In the genomic region with DNA sequence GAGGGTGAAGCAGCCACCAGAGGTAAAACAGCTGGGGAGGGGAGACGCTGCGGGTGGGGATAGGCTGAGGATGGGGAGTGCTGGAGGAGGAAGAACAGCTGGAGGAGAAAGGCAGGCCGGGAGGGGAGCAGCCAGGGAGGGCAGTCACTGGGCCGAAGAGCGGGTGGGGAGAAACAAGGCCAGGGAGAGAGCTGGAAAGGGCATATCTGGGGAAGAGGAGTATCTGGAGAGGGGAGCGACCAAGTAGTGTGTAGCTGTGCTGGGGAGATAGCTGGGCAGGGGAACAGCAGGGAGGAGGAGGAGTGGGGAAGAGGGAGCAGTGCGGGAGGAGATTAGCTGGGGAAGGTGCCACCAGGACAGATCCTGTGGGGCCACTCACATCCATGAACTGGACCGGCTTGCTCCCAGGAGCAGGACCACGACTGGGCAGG, we compare ENCODE assay signal across 10 cellular contexts.
A peak's percentile ranks its signal among the peaks of the same experiment; 100 is the strongest.
DNase-seq lines count a peak whose midpoint lies in the region; ATAC-seq and TF ChIP-seq lines count a peak whose summit lies in the region.
"Had no signal": no experiment of that assay in that cellular context is flagged by ENCODE, and none has a peak within 500 bp of the region (broad histone marks: within the 10 kb centered on the region; RNA-seq: fewer than 3 reads in every experiment).

No MANE protein-coding gene starts in this region.

- peak overlapping the region; percentile 98 for H3K4me3 Mint-ChIP-seq in activated naive CD4-positive, alpha-beta T cell treated with anti-CD3 and anti-CD28 coated beads, Interleukin-2, amount 10 ng/mL, durations not matched to agents 7 days and 5 days
- peak overlapping the region; percentile 88 to 95 for H3K4me3 Mint-ChIP-seq in stimulated activated naive B cell treated with anti-CD40 and anti-IgM and Interleukin-4, amounts not matched to agents 10 μg/mL and 1 μg/mL and 100 μg/mL, for 72 hours

- H3K4me3 ChIP-seq in WI38 (ENCODE audit: low read depth, low read length) (peak overlapping the region; percentile 52), foreskin fibroblast (ENCODE audit: low read depth in 1 of 2, low read length in 2 of 2) (peak overlapping the region; percentile 17 to 33)

- DNase-seq in activated naive CD4-positive, alpha-beta T cell treated with anti-CD3 and anti-CD28 coated beads, Interleukin-2, amount 10 ng/mL, durations not matched to agents 7 days and 5 days: no peak
- DNase-seq in activated naive CD4-positive, alpha-beta T cell treated with Interleukin-2 at 50 U/mL for 16 hours: no peak
- DNase-seq in foreskin fibroblast (no peak), GF-D8 (lab: John Stamatoyannopoulos, UW) (no peak), NAMALWA (ENCODE audit: low spot score) (no peak), NCI-H146 treated with DMSO at 0.1 percent for 48 hours (lab: John Stamatoyannopoulos, UW; ENCODE audit: unreplicated experiment) (no peak)
- no peak for DNase-seq in stimulated activated naive B cell treated with anti-CD40 and anti-IgM and Interleukin-4, amounts not matched to agents 10 μg/mL and 1 μg/mL and 100 μg/mL, for 72 hours
- DNase-seq: CD8-positive, alpha-beta T cell; NCI-H2081 had no signal

- TF ChIP-seq CTCF in WI38 (IDR thresholded peaks at IDR 0.05; ENCODE audit: low read depth, low read length) (no peak), foreskin fibroblast (IDR thresholded peaks at IDR 0.05; ENCODE audit: low read depth, low read length) (no peak)

- H3K36me3 Mint-ChIP-seq in activated naive CD4-positive, alpha-beta T cell treated with anti-CD3 and anti-CD28 coated beads, Interleukin-2, amount 10 ng/mL, durations not matched to agents 7 days and 5 days: peaks cover 40% of the 10 kb centered on the region
- H3K36me3 Mint-ChIP-seq in stimulated activated naive B cell treated with anti-CD40 and anti-IgM and Interleukin-4, amounts not matched to agents 10 μg/mL and 1 μg/mL and 100 μg/mL, for 72 hours: peaks cover 30 to 39% of the 10 kb centered on the region in 2 donors

- no peak for ATAC-seq in stimulated activated naive B cell treated with anti-CD40 and anti-IgM and Interleukin-4, amounts not matched to agents 10 μg/mL and 1 μg/mL and 100 μg/mL, for 72 hours (replicated peaks)

- H3K4me1 Mint-ChIP-seq in activated naive CD4-positive, alpha-beta T cell treated with anti-CD3 and anti-CD28 coated beads, Interleukin-2, amount 10 ng/mL, durations not matched to agents 7 days and 5 days: peaks cover 51% of the 10 kb centered on the region
- peaks cover 23 to 46% of the 10 kb centered on the region in 2 donors for H3K4me1 Mint-ChIP-seq in stimulated activated naive B cell treated with anti-CD40 and anti-IgM and Interleukin-4, amounts not matched to agents 10 μg/mL and 1 μg/mL and 100 μg/mL, for 72 hours

- no peaks in the 10 kb centered on the region for H3K9me3 Mint-ChIP-seq in activated naive CD4-positive, alpha-beta T cell treated with anti-CD3 and anti-CD28 coated beads, Interleukin-2, amount 10 ng/mL, durations not matched to agents 7 days and 5 days
- H3K9me3 Mint-ChIP-seq in stimulated activated naive B cell treated with anti-CD40 and anti-IgM and Interleukin-4, amounts not matched to agents 10 μg/mL and 1 μg/mL and 100 μg/mL, for 72 hours: no peaks in the 10 kb centered on the region
- H3K9me3 Mint-ChIP-seq: CD8-positive, alpha-beta T cell had no signal

- no peak overlapping the region for H3K27ac Mint-ChIP-seq in activated naive CD4-positive, alpha-beta T cell treated with anti-CD3 and anti-CD28 coated beads, Interleukin-2, amount 10 ng/mL, durations not matched to agents 7 days and 5 days
- H3K27ac Mint-ChIP-seq in stimulated activated naive B cell treated with anti-CD40 and anti-IgM and Interleukin-4, amounts not matched to agents 10 μg/mL and 1 μg/mL and 100 μg/mL, for 72 hours: no peak overlapping the region
- H3K27ac Mint-ChIP-seq: CD8-positive, alpha-beta T cell had no signal

- no peaks in the 10 kb centered on the region for H3K27me3 Mint-ChIP-seq in activated naive CD4-positive, alpha-beta T cell treated with anti-CD3 and anti-CD28 coated beads, Interleukin-2, amount 10 ng/mL, durations not matched to agents 7 days and 5 days
- peaks cover 0 to 7% of the 10 kb centered on the region in 2 donors for H3K27me3 Mint-ChIP-seq in stimulated activated naive B cell treated with anti-CD40 and anti-IgM and Interleukin-4, amounts not matched to agents 10 μg/mL and 1 μg/mL and 100 μg/mL, for 72 hours

- CTCF ChIA-PET in activated naive CD4-positive, alpha-beta T cell treated with anti-CD3 and anti-CD28 coated beads, Interleukin-2, amount 10 ng/mL, durations not matched to agents 7 days and 5 days (lab: Charles Lee): interaction anchor here (1.1 to 1.9 kb wide), 2 partner anchors 11 to 72 kb away, joined by 3 to 5 read pairs; partner anchors contain the start of gene TBC1D25
